1 cellular context compared by ENCODE assay signal in genomic region chr10:32958085-32958991, GRCh38.
A peak's percentile ranks its signal among the peaks of the same experiment; 100 is the strongest.
TF ChIP-seq lines count a peak whose summit lies in the region.

TSS of gene ITGB1 (minus strand) at chr10:32958230. CDS start at chr10:32935558, 22,672 bp downstream.

TF ChIP-seq in WTC11, 78 proteins besides CTCF, POLR2A, EP300 and RAD21 (continued from another document and continues in another):
- TF ChIP-seq, protein P1, sequence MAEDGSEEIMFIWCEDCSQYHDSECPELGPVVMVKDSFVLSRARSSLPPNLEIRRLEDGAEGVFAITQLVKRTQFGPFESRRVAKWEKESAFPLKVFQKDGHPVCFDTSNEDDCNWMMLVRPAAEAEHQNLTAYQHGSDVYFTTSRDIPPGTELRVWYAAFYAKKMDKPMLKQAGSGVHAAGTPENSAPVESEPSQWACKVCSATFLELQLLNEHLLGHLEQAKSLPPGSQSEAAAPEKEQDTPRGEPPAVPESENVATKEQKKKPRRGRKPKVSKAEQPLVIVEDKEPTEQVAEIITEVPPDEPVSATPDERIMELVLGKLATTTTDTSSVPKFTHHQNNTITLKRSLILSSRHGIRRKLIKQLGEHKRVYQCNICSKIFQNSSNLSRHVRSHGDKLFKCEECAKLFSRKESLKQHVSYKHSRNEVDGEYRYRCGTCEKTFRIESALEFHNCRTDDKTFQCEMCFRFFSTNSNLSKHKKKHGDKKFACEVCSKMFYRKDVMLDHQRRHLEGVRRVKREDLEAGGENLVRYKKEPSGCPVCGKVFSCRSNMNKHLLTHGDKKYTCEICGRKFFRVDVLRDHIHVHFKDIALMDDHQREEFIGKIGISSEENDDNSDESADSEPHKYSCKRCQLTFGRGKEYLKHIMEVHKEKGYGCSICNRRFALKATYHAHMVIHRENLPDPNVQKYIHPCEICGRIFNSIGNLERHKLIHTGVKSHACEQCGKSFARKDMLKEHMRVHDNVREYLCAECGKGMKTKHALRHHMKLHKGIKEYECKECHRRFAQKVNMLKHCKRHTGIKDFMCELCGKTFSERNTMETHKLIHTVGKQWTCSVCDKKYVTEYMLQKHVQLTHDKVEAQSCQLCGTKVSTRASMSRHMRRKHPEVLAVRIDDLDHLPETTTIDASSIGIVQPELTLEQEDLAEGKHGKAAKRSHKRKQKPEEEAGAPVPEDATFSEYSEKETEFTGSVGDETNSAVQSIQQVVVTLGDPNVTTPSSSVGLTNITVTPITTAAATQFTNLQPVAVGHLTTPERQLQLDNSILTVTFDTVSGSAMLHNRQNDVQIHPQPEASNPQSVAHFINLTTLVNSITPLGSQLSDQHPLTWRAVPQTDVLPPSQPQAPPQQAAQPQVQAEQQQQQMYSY (CRISPR knock-in tag; IDR thresholded peaks at IDR 0.05), result no peak
- TF ChIP-seq ZBTB21 (CRISPR knock-in tag; IDR thresholded peaks at IDR 0.05; ENCODE audit: borderline replicate concordance) (peak; percentile 88; the same call in 1 of the 2 replicates), CREB1 (CRISPR knock-in tag; IDR thresholded peaks at IDR 0.05) (no peak), KAT7 (CRISPR knock-in tag; IDR thresholded peaks at IDR 0.05; ENCODE audit: borderline replicate concordance) (0 out of 2 replicates have a peak, but pooled peaks have one; percentile 85), FOXJ3 (CRISPR knock-in tag; IDR thresholded peaks at IDR 0.05; ENCODE audit: borderline replicate concordance) (no peak), ATF2 (CRISPR knock-in tag; IDR thresholded peaks at IDR 0.05; ENCODE audit: borderline replicate concordance, low read depth) (no peak), AFF4 (CRISPR knock-in tag; IDR thresholded peaks at IDR 0.05; ENCODE audit: borderline replicate concordance) (no peak; the same call in 1 of the 2 replicates), ZNF671 (CRISPR knock-in tag; IDR thresholded peaks at IDR 0.05) (no peak), ZNF232 (CRISPR knock-in tag; IDR thresholded peaks at IDR 0.05) (no peak; the same call in 1 of the 2 replicates), RELA (CRISPR knock-in tag; IDR thresholded peaks at IDR 0.05; ENCODE audit: borderline replicate concordance) (peak; percentile 78), ZNF138 (CRISPR knock-in tag; conservative IDR thresholded peaks at IDR 0.05) (no peak; the same call in 1 of the 2 replicates), TEAD4 (CRISPR knock-in tag; IDR thresholded peaks at IDR 0.05) (no peak), ZNF219 (CRISPR knock-in tag; IDR thresholded peaks at IDR 0.05; ENCODE audit: borderline replicate concordance) (no peak; the same call in 1 of the 2 replicates), ZNF532 (CRISPR knock-in tag; IDR thresholded peaks at IDR 0.05; ENCODE audit: borderline replicate concordance) (no peak), ZNF423 (CRISPR knock-in tag; IDR thresholded peaks at IDR 0.05) (peak; percentile 98), TEAD1 (CRISPR knock-in tag; IDR thresholded peaks at IDR 0.05) (peak; percentile 91; the same call in 1 of the 2 replicates), FOXP4 (CRISPR knock-in tag; IDR thresholded peaks at IDR 0.05) (peak; percentile 82; the same call in 1 of the 2 replicates), NR2C2 (CRISPR knock-in tag; IDR thresholded peaks at IDR 0.05) (no peak)
- TF ChIP-seq, protein P2, sequence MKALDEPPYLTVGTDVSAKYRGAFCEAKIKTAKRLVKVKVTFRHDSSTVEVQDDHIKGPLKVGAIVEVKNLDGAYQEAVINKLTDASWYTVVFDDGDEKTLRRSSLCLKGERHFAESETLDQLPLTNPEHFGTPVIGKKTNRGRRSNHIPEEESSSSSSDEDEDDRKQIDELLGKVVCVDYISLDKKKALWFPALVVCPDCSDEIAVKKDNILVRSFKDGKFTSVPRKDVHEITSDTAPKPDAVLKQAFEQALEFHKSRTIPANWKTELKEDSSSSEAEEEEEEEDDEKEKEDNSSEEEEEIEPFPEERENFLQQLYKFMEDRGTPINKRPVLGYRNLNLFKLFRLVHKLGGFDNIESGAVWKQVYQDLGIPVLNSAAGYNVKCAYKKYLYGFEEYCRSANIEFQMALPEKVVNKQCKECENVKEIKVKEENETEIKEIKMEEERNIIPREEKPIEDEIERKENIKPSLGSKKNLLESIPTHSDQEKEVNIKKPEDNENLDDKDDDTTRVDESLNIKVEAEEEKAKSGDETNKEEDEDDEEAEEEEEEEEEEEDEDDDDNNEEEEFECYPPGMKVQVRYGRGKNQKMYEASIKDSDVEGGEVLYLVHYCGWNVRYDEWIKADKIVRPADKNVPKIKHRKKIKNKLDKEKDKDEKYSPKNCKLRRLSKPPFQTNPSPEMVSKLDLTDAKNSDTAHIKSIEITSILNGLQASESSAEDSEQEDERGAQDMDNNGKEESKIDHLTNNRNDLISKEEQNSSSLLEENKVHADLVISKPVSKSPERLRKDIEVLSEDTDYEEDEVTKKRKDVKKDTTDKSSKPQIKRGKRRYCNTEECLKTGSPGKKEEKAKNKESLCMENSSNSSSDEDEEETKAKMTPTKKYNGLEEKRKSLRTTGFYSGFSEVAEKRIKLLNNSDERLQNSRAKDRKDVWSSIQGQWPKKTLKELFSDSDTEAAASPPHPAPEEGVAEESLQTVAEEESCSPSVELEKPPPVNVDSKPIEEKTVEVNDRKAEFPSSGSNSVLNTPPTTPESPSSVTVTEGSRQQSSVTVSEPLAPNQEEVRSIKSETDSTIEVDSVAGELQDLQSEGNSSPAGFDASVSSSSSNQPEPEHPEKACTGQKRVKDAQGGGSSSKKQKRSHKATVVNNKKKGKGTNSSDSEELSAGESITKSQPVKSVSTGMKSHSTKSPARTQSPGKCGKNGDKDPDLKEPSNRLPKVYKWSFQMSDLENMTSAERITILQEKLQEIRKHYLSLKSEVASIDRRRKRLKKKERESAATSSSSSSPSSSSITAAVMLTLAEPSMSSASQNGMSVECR (CRISPR knock-in tag; IDR thresholded peaks at IDR 0.05; ENCODE audit: borderline replicate concordance), result no peak
- TF ChIP-seq, protein P3, sequence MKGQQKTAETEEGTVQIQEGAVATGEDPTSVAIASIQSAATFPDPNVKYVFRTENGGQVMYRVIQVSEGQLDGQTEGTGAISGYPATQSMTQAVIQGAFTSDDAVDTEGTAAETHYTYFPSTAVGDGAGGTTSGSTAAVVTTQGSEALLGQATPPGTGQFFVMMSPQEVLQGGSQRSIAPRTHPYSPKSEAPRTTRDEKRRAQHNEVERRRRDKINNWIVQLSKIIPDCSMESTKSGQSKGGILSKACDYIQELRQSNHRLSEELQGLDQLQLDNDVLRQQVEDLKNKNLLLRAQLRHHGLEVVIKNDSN (CRISPR knock-in tag; IDR thresholded peaks at IDR 0.05), result peak; percentile 58; the same call in 1 of the 2 replicates
- TF ChIP-seq, protein P4, sequence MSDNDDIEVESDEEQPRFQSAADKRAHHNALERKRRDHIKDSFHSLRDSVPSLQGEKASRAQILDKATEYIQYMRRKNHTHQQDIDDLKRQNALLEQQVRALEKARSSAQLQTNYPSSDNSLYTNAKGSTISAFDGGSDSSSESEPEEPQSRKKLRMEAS (CRISPR knock-in tag; IDR thresholded peaks at IDR 0.05), result peak; percentile 79; the same call in 1 of the 2 replicates
- TF ChIP-seq, protein P5, sequence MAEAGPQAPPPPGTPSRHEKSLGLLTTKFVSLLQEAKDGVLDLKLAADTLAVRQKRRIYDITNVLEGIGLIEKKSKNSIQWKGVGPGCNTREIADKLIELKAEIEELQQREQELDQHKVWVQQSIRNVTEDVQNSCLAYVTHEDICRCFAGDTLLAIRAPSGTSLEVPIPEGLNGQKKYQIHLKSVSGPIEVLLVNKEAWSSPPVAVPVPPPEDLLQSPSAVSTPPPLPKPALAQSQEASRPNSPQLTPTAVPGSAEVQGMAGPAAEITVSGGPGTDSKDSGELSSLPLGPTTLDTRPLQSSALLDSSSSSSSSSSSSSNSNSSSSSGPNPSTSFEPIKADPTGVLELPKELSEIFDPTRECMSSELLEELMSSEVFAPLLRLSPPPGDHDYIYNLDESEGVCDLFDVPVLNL (CRISPR knock-in tag; IDR thresholded peaks at IDR 0.05; ENCODE audit: borderline replicate concordance, low read depth), result no peak
- TF ChIP-seq, protein P6, sequence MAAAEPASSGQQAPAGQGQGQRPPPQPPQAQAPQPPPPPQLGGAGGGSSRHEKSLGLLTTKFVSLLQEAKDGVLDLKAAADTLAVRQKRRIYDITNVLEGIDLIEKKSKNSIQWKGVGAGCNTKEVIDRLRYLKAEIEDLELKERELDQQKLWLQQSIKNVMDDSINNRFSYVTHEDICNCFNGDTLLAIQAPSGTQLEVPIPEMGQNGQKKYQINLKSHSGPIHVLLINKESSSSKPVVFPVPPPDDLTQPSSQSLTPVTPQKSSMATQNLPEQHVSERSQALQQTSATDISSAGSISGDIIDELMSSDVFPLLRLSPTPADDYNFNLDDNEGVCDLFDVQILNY (CRISPR knock-in tag; IDR thresholded peaks at IDR 0.05), result peak; percentile 96
